Comparison of ENCODE assay signal across 9 cellular contexts in genomic region chr13:106376411-106377112, GRCh38.
DNase-seq lines count a peak whose midpoint lies in the region; TF ChIP-seq lines count a peak whose summit lies in the region.
"Had no signal": no experiment of that assay in that cellular context is flagged by ENCODE, and none has a peak within 500 bp of the region (broad histone marks: within the 10 kb centered on the region; RNA-seq: fewer than 3 reads in every experiment).

No MANE protein-coding gene starts in this region.

- H3K9me3 Mint-ChIP-seq in endothelial cell (ENCODE audit: unreplicated experiment) (no peaks in the 10 kb centered on the region), nephron progenitor cell (peaks cover 9% of the 10 kb centered on the region)

- no peaks in the 10 kb centered on the region for H3K27me3 ChIP-seq in sigmoid colon

- H3K4me3 Mint-ChIP-seq in endothelial cell (ENCODE audit: unreplicated experiment) (no peak overlapping the region), nephron progenitor cell (no peak overlapping the region)

- intact Hi-C loops in sigmoid colon (cut with DNase I), result no loop called here

- no peak for TF ChIP-seq POLR2A in sigmoid colon (IDR thresholded peaks at IDR 0.05)

- H3K27me3 Mint-ChIP-seq in endothelial cell (ENCODE audit: unreplicated experiment), result peaks cover 4% of the 10 kb centered on the region
- no peaks in the 10 kb centered on the region for H3K27me3 Mint-ChIP-seq in nephron progenitor cell (ENCODE audit: low read depth, poor library complexity)

- peak; percentile 45 for TF ChIP-seq CTCF in endothelial cell (IDR thresholded peaks at IDR 0.05; ENCODE audit: unreplicated experiment)
- no peak for TF ChIP-seq CTCF in sigmoid colon (IDR thresholded peaks at IDR 0.05)
- no peak for TF ChIP-seq CTCF in nephron progenitor cell (IDR thresholded peaks at IDR 0.05)

- H3K4me1 Mint-ChIP-seq in endothelial cell (ENCODE audit: unreplicated experiment) (peaks cover 11% of the 10 kb centered on the region), nephron progenitor cell (peaks cover 34% of the 10 kb centered on the region)

- H3K27ac Mint-ChIP-seq in endothelial cell (ENCODE audit: unreplicated experiment) (no peak overlapping the region), nephron progenitor cell (no peak overlapping the region)

- no peak overlapping the region for H3K4me3 ChIP-seq in sigmoid colon

- DNase-seq in NCI-H1092 (lab: John Stamatoyannopoulos, UW) (peak; percentile 10), NCI-H1092 treated with DMSO at 0.1 percent for 48 hours (lab: John Stamatoyannopoulos, UW) (no peak), NCI-H2029 treated with DMSO at 0.1 percent for 48 hours (lab: John Stamatoyannopoulos, UW) (peak; percentile 71), endothelial cell (ENCODE audit: low spot score) (no peak), sigmoid colon (peak; percentile 66), nephron progenitor cell (no peak), middle frontal gyrus (ENCODE audit: extremely low spot score, low spot score) (no peak), T-helper 2 cell (no peak)
- DNase-seq: activated naive CD4-positive, alpha-beta T cell treated with anti-CD3 and anti-CD28 coated beads, Interleukin-2, amount 50 U/mL, for 16 hours had no signal

- no peaks in the 10 kb centered on the region for H3K36me3 ChIP-seq in sigmoid colon

- H3K36me3 Mint-ChIP-seq in endothelial cell (ENCODE audit: low read depth, unreplicated experiment) (no peaks in the 10 kb centered on the region), nephron progenitor cell (ENCODE audit: low read depth) (no peaks in the 10 kb centered on the region)

- H3K4me1 ChIP-seq in sigmoid colon, result peaks cover 0 to 30% (median 25%) of the 10 kb centered on the region in 4 donors

- no peak for TF ChIP-seq EP300 in sigmoid colon (IDR thresholded peaks at IDR 0.05)

- 78 to 82% methylated on average over 20 of the region's 20 CpGs for WGBS in sigmoid colon, 2 donors

- no peaks in the 10 kb centered on the region for H3K9me3 ChIP-seq in sigmoid colon

- no peak overlapping the region for H3K27ac ChIP-seq in sigmoid colon

Comparison
In these comparisons a context has a peak if more than half of its experiments do, and no peak if none do; other contexts are left out.
1. DNase-seq: peak in NCI-H1092 (single experiment), NCI-H2029 treated with DMSO at 0.1 percent for 48 hours (single experiment) and sigmoid colon (single experiment); none in NCI-H1092 treated with DMSO at 0.1 percent for 48 hours (single experiment), endothelial cell (single experiment), nephron progenitor cell (single experiment), middle frontal gyrus (single experiment) and T-helper 2 cell (0 of 5).